ENCODE assay signal across 25 cellular contexts in the genomic region with DNA sequence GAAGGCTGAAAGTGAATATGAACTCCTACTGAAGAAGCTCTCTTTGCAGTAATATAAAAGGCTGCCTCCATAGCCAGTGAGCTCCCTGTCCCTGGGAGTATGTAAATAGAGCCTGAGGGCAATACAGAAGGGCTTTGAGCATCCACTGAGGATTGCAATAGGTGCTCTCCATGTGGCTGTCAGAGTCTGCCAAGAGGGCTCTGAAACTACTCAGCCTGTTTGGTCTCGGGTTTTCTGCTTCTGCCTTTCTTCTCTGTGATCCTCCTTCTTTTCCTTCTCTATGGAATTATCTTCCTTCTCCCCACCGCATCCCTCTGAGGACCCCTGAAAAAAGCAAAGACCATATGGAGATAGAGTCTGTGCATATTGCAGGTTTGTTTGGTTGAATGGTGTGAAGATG.
DNase-seq lines count a peak whose midpoint lies in the region; ATAC-seq and TF ChIP-seq lines count a peak whose summit lies in the region.
"Had no signal": no experiment of that assay in that cellular context is flagged by ENCODE, and none has a peak within 500 bp of the region (broad histone marks: within the 10 kb centered on the region; RNA-seq: fewer than 3 reads in every experiment).

No MANE protein-coding gene starts in this region.

- POLR2A ChIA-PET in activated CD8-positive, alpha-beta T cell treated with anti-CD3 and anti-CD28 coated beads for 36 hours (lab: Charles Lee), result no interaction called here

- no peaks in the 10 kb centered on the region for H3K9me3 Mint-ChIP-seq in neural progenitor cell
- H3K9me3 Mint-ChIP-seq in activated CD8-positive, alpha-beta T cell treated with anti-CD3 and anti-CD28 coated beads for 36 hours, result no peaks in the 10 kb centered on the region
- H3K9me3 Mint-ChIP-seq: CD8-positive, alpha-beta T cell had no signal

- DNase-seq in G401 (ENCODE audit: low spot score) (peak; percentile 62), T-helper 17 cell (no peak), cerebellar cortex (ENCODE audit: low spot score) (peak; percentile 54), neural progenitor cell (ENCODE audit: low spot score) (no peak), GM19240 (ENCODE audit: insufficient read length, low spot score) (no peak), coronary artery (ENCODE audit: low spot score) (no peak)
- no peak for DNase-seq in activated CD8-positive, alpha-beta T cell treated with anti-CD3 and anti-CD28 coated beads for 36 hours
- DNase-seq: AML-193; Caco-2; CD8-positive, alpha-beta T cell; DMS 273 treated with DMSO at 0.1 percent for 48 hours; DMS79; EL; GF-D8; Kasumi-1; MV-4-11; NCI-H2029 treated with DMSO at 0.1 percent for 48 hours; NCI-H2227 treated with DMSO at 0.1 percent for 48 hours; NCI-H526 treated with DMSO at 0.1 percent for 48 hours; SHP77 treated with DMSO at 0.1 percent for 48 hours had no signal

- H3K36me3 ChIP-seq in neural progenitor cell, result no peaks in the 10 kb centered on the region

- H3K4me2 ChIP-seq in neural progenitor cell, result no peak overlapping the region
- H3K4me2 ChIP-seq: A549 had no signal

- no peak for ATAC-seq in T-helper 17 cell
- no peak for ATAC-seq in activated CD8-positive, alpha-beta T cell treated with anti-CD3 and anti-CD28 coated beads for 36 hours
- ATAC-seq: A549; CD8-positive, alpha-beta T cell; HCT116; K562 had no signal

- H3K4me3 ChIP-seq in neural progenitor cell (no peak overlapping the region), coronary artery (no peak overlapping the region)
- H3K4me3 ChIP-seq: A549, K562 had no signal

- in situ Hi-C loops in G401 (cut with HindIII; ENCODE audit: low sequenced_read_pairs), result no loop called here

- H3K27ac Mint-ChIP-seq in T-helper 17 cell (peak overlapping the region; percentile 59), neural progenitor cell (peak overlapping the region; percentile 0)
- H3K27ac Mint-ChIP-seq in activated CD8-positive, alpha-beta T cell treated with anti-CD3 and anti-CD28 coated beads for 36 hours, result no peak overlapping the region
- H3K27ac Mint-ChIP-seq: CD8-positive, alpha-beta T cell had no signal

- H4K20me1 ChIP-seq in neural progenitor cell (ENCODE audit: low read depth), result no peaks in the 10 kb centered on the region

- H3K4me3 Mint-ChIP-seq in T-helper 17 cell, result no peak overlapping the region
- H3K4me3 Mint-ChIP-seq in neural progenitor cell, result no peak overlapping the region
- no peak overlapping the region for H3K4me3 Mint-ChIP-seq in activated CD8-positive, alpha-beta T cell treated with anti-CD3 and anti-CD28 coated beads for 36 hours
- H3K4me3 Mint-ChIP-seq: CD8-positive, alpha-beta T cell had no signal

- no peak overlapping the region for H3K9ac ChIP-seq in neural progenitor cell

- peaks cover 18% of the 10 kb centered on the region for H3K4me1 Mint-ChIP-seq in T-helper 17 cell
- peaks cover 79% of the 10 kb centered on the region for H3K4me1 Mint-ChIP-seq in neural progenitor cell
- no peaks in the 10 kb centered on the region for H3K4me1 Mint-ChIP-seq in activated CD8-positive, alpha-beta T cell treated with anti-CD3 and anti-CD28 coated beads for 36 hours (ENCODE audit: low read depth)

- no peak overlapping the region for H3K27ac ChIP-seq in neural progenitor cell
- H3K27ac ChIP-seq in coronary artery, result no peak overlapping the region
- H3K27ac ChIP-seq: A549, C4-2B, RWPE1 had no signal

- H3K36me3 Mint-ChIP-seq in T-helper 17 cell (ENCODE audit: low read depth) (peaks cover 13% of the 10 kb centered on the region), neural progenitor cell (no peaks in the 10 kb centered on the region)
- H3K36me3 Mint-ChIP-seq in activated CD8-positive, alpha-beta T cell treated with anti-CD3 and anti-CD28 coated beads for 36 hours (ENCODE audit: low read depth), result no peaks in the 10 kb centered on the region
- H3K36me3 Mint-ChIP-seq: CD8-positive, alpha-beta T cell had no signal

- H3K9me3 ChIP-seq in T-helper 17 cell (ENCODE audit: control insufficient read depth, low read length, poor library complexity, severe bottlenecking), result no peaks in the 10 kb centered on the region
- no peaks in the 10 kb centered on the region for H3K9me3 ChIP-seq in neural progenitor cell (ENCODE audit: low read depth)
- H3K9me3 ChIP-seq: A549, Caco-2 had no signal

- CTCF ChIA-PET in activated CD8-positive, alpha-beta T cell treated with anti-CD3 and anti-CD28 coated beads for 36 hours (lab: Charles Lee), result interaction anchor here (0.8 to 6.2 kb wide), 5 partner anchors 17 to 146 kb away, joined by 3 to 61 read pairs (median 7); a partner anchor contains a TSS

- intact Hi-C loops in activated CD8-positive, alpha-beta T cell treated with anti-CD3 and anti-CD28 coated beads for 36 hours (cut with micrococcal nuclease), result no loop called here

- TF ChIP-seq CTCF in neural progenitor cell (IDR thresholded peaks at IDR 0.05), result no peak
- TF ChIP-seq CTCF in activated CD8-positive, alpha-beta T cell treated with anti-CD3 and anti-CD28 coated beads for 36 hours (IDR thresholded peaks at IDR 0.05), result no peak
- no peak for TF ChIP-seq CTCF in coronary artery (IDR thresholded peaks at IDR 0.05)

- no peak overlapping the region for H2AFZ ChIP-seq in neural progenitor cell (replicated peaks)

- peaks cover 63% of the 10 kb centered on the region for H3F3A ChIP-seq in neural progenitor cell (ENCODE audit: low read depth)

- no peaks in the 10 kb centered on the region for H3K27me3 ChIP-seq in neural progenitor cell

- no peaks in the 10 kb centered on the region for H3K79me2 ChIP-seq in neural progenitor cell (ENCODE audit: low read depth)

- H3K27me3 Mint-ChIP-seq in T-helper 17 cell, result peaks cover 94% of the 10 kb centered on the region
- peaks cover 16% of the 10 kb centered on the region for H3K27me3 Mint-ChIP-seq in neural progenitor cell (ENCODE audit: insufficient read depth, low read depth)
- peaks cover 44% of the 10 kb centered on the region for H3K27me3 Mint-ChIP-seq in activated CD8-positive, alpha-beta T cell treated with anti-CD3 and anti-CD28 coated beads for 36 hours

- H3K4me1 ChIP-seq in neural progenitor cell, result peaks cover 56% of the 10 kb centered on the region
- H3K4me1 ChIP-seq: A549, Caco-2 had no signal

Comparison
In these comparisons a context has a peak if more than half of its experiments do, and no peak if none do; other contexts are left out.
1. DNase-seq: peak in G401 (single experiment) and cerebellar cortex (single experiment); none in T-helper 17 cell (0 of 3), neural progenitor cell (single experiment), GM19240 (single experiment), activated CD8-positive, alpha-beta T cell treated with anti-CD3 and anti-CD28 coated beads for 36 hours (single experiment) and coronary artery (single experiment).